Comparison of ENCODE assay signal across 8 cellular contexts in genomic region chr5:55344392-55344992, GRCh38. TPM values are rescaled to one million over a fixed set of nuclear protein-coding genes. Genes with fewer than 3 reads are reported as not detected.
DNase-seq lines count a peak whose midpoint lies in the region; ATAC-seq, FAIRE-seq and TF ChIP-seq lines count a peak whose summit lies in the region.

No MANE protein-coding gene starts in this region.

- peak; percentile 94 for TF ChIP-seq CTCF in AG09319 (IDR thresholded peaks at IDR 0.05; ENCODE audit: low read depth, low read length)
- TF ChIP-seq CTCF in psoas muscle (IDR thresholded peaks at IDR 0.05) = peak; percentile 91

- 47 to 48% (median 48%) methylated on average over 2 of the region's 2 CpGs for WGBS in psoas muscle, 3 donors

- peak; percentile 62 for FAIRE-seq in GM18507 (lab: Jason Lieb, UNC)

- H3K9me3 ChIP-seq in SJCRH30 (replicated peaks) (no peaks in the 10 kb centered on the region; the same call in 1 of the 2 replicates), psoas muscle (no peaks in the 10 kb centered on the region)

- H3K4me3 ChIP-seq in SJCRH30 (no peak overlapping the region), psoas muscle (no peak overlapping the region)

- peaks cover 72% of the 10 kb centered on the region for H3K36me3 ChIP-seq in SJCRH30
- H3K36me3 ChIP-seq in psoas muscle (ENCODE audit: insufficient read depth in 1 of 2, low read depth in 1 of 2) = peaks cover 7 to 89% of the 10 kb centered on the region in 2 donors

- peak in 2 of 4 donors; percentile 57 to 73 for ATAC-seq in psoas muscle

- H3K4me1 ChIP-seq in SJCRH30 = no peaks in the 10 kb centered on the region
- no peaks in the 10 kb centered on the region for H3K4me1 ChIP-seq in psoas muscle

- no peaks in the 10 kb centered on the region for H3K27me3 ChIP-seq in SJCRH30
- no peaks in the 10 kb centered on the region for H3K27me3 ChIP-seq in psoas muscle (ENCODE audit: insufficient read depth in 3 of 3, low read length in 2 of 3)

- DNase-seq in AG09319 (ENCODE audit: extremely low read depth, low read depth) = peak; percentile 31
- DNase-seq in GM18507 (ENCODE audit: extremely low spot score, insufficient read length, low read depth) = no peak
- peak; percentile 40 to 70 for DNase-seq in SJCRH30
- DNase-seq in activated naive CD4-positive, alpha-beta T cell treated with Interleukin-2 at 50 U/mL for 16 hours = peak; percentile 67
- peak; percentile 66 for DNase-seq in globus pallidus (ENCODE audit: low spot score)
- peak in 1 of 2 donors; percentile 31 for DNase-seq in psoas muscle
- DNase-seq in GM19240 (ENCODE audit: insufficient read length, low spot score) = no peak
- DNase-seq in GOT3 (lab: John Stamatoyannopoulos, UW) = no peak

- intact Hi-C loops in psoas muscle (cut with DNase I) = loop anchor here in 1 of 2 donors (5.0 to 10.0 kb wide), 2 partner anchors 60 to 348 kb away; no protein-coding TSS in a partner anchor

- no peak overlapping the region for H3K27ac ChIP-seq in SJCRH30
- no peak overlapping the region for H3K27ac ChIP-seq in psoas muscle

RNA-seq across cellular contexts. Expression of gene MTREX, which starts 36.7 kb away (rescaled TPM):
- 109 and 130 TPM in 2 replicates for total RNA-seq in SJCRH30 (2014; rRNA removed; shearing (Covaris generic))
- total RNA-seq in psoas muscle = 10 to 100 TPM; 59.5 to 79.4 (median 75.4) TPM
- polyA plus RNA-seq in psoas muscle = 10 to 100 TPM; 26.7 to 42.8 (median 35.1) TPM

RNA-seq across cellular contexts. Expression of gene DHX29, which starts 37.0 kb away (rescaled TPM):
- 38.1 and 41.3 TPM in 2 replicates for total RNA-seq in SJCRH30 (2014; rRNA removed; shearing (Covaris generic))
- total RNA-seq in psoas muscle = 10 to 100 TPM; 25.6 to 38.5 (median 33.3) TPM
- polyA plus RNA-seq in psoas muscle = 10 to 100 TPM; 16.1 to 47.7 (median 28.6) TPM

Comparison
In these comparisons a context has a peak if more than half of its experiments do, and no peak if none do; other contexts are left out.
1. DNase-seq: peak in AG09319 (single experiment), SJCRH30 (2 of 2), activated naive CD4-positive, alpha-beta T cell treated with Interleukin-2 at 50 U/mL for 16 hours (single experiment) and globus pallidus (single experiment); none in GM18507 (single experiment), GM19240 (single experiment) and GOT3 (single experiment).